ENCODE assay signal across 8 cellular contexts in genomic region chr15:99631256-99631655, GRCh38.
DNase-seq lines count a peak whose midpoint lies in the region; ATAC-seq and TF ChIP-seq lines count a peak whose summit lies in the region.

No MANE protein-coding gene starts in this region.

- no TSS peak for BruUV-seq in PC-9 (replicated peaks; lab: Mats Ljungman, UMichigan)

- peaks cover 59% of the 10 kb centered on the region for H3K4me1 Mint-ChIP-seq in memory B cell

- peaks cover 20% of the 10 kb centered on the region for H3K79me2 ChIP-seq in PC-9 (ENCODE audit: low read depth)

- H3K9me3 ChIP-seq in PC-9 (ENCODE audit: insufficient read depth, low read depth): peaks cover 11% of the 10 kb centered on the region

- no peaks in the 10 kb centered on the region for H4K20me1 ChIP-seq in PC-9 (ENCODE audit: insufficient read depth)

- H3K4me1 ChIP-seq in PC-9 (replicated peaks; ENCODE audit: insufficient read depth): peaks cover 18% of the 10 kb centered on the region

- DNase-seq in NOMO-1 (lab: John Stamatoyannopoulos, UW; ENCODE audit: unreplicated experiment in 2 of 2) (peak; percentile 84 to 94), memory B cell (ENCODE audit: low spot score in 2 of 2) (peak; percentile 21 to 63), activated gamma-delta T cell treated with Interleukin-2 at 50 U/mL for 16 hours (no peak), DMS 273 treated with DMSO at 0.1 percent for 48 hours (lab: John Stamatoyannopoulos, UW) (no peak), PC-9 (no peak), OCI-M2 (lab: John Stamatoyannopoulos, UW; ENCODE audit: unreplicated experiment) (no peak)

- H3K27ac ChIP-seq in PC-9: no peak overlapping the region

- peaks cover 35% of the 10 kb centered on the region for H3K36me3 Mint-ChIP-seq in memory B cell

- ATAC-seq in GM18519 (IDR thresholded peaks at IDR 0.05; ENCODE audit: low FRiP score, unreplicated experiment): peak; percentile 77
- peak; percentile 92 for ATAC-seq in HG02642 (IDR thresholded peaks at IDR 0.05; ENCODE audit: poor library complexity, unreplicated experiment)
- peak; percentile 99 for ATAC-seq in memory B cell (ENCODE audit: low read depth)

- H3K4me3 ChIP-seq in PC-9: no peak overlapping the region

- no peak for TF ChIP-seq CTCF in PC-9 (conservative IDR thresholded peaks at IDR 0.05)

- no peaks in the 10 kb centered on the region for H3K9me2 ChIP-seq in PC-9 (ENCODE audit: insufficient read depth)

- H3K27me3 Mint-ChIP-seq in memory B cell: no peaks in the 10 kb centered on the region

- H3K9me3 Mint-ChIP-seq in memory B cell: peaks cover 3% of the 10 kb centered on the region

- H3F3A ChIP-seq in PC-9 (ENCODE audit: insufficient read depth, low read depth): peaks cover 13% of the 10 kb centered on the region

- no peak overlapping the region for H3K4me2 ChIP-seq in PC-9

- CTCF ChIA-PET in PC-9 (lab: Charles Lee): no interaction called here

- H3K27ac Mint-ChIP-seq in memory B cell: peak overlapping the region; percentile 81

- POLR2A ChIA-PET in PC-9 (lab: Charles Lee; ENCODE audit: unreplicated experiment): no interaction called here

- no peak overlapping the region for H2AFZ ChIP-seq in PC-9

- H3K4me3 Mint-ChIP-seq in memory B cell: peak overlapping the region; percentile 72

- H3K36me3 ChIP-seq in PC-9 (ENCODE audit: low read depth): peaks cover 16% of the 10 kb centered on the region

- H3K27me3 ChIP-seq in PC-9 (ENCODE audit: insufficient read depth, low read depth): no peaks in the 10 kb centered on the region

- intact Hi-C loops in PC-9 (cut with micrococcal nuclease; ENCODE audit: unreplicated experiment): no loop called here

Comparison
In these comparisons a context has a peak if more than half of its experiments do, and no peak if none do; other contexts are left out.
1. DNase-seq: peak in NOMO-1 (2 of 2) and memory B cell (2 of 2); none in activated gamma-delta T cell treated with Interleukin-2 at 50 U/mL for 16 hours (single experiment), DMS 273 treated with DMSO at 0.1 percent for 48 hours (single experiment), PC-9 (0 of 2) and OCI-M2 (single experiment).
2. Peak in every context shown above with its lines, with median percentiles within 50 percentile points of each other: ATAC-seq.